ENCODE assay signal across 24 cellular contexts in genomic region chr5:111439473-111440075, GRCh38.
DNase-seq lines count a peak whose midpoint lies in the region; ATAC-seq and TF ChIP-seq lines count a peak whose summit lies in the region.
"Had no signal": no experiment of that assay in that cellular context is flagged by ENCODE, and none has a peak within 500 bp of the region (broad histone marks: within the 10 kb centered on the region; RNA-seq: fewer than 3 reads in every experiment).

No MANE protein-coding gene starts in this region.

- no peaks in the 10 kb centered on the region for H3K9me3 Mint-ChIP-seq in activated CD8-positive, alpha-beta T cell treated with anti-CD3 and anti-CD28 coated beads for 36 hours
- no peaks in the 10 kb centered on the region for H3K9me3 Mint-ChIP-seq in activated CD8-positive, alpha-beta T cell treated with anti-CD3 and anti-CD28 coated beads, Interleukin-2, amount 10 ng/mL, durations not matched to agents 7 days and 5 days (ENCODE audit: insufficient read depth)
- no peaks in the 10 kb centered on the region for H3K9me3 Mint-ChIP-seq in stimulated activated effector memory CD8-positive, alpha-beta T cell treated with anti-CD3 and anti-CD28 coated beads, Interleukin-12 subunit alpha, Interleukin-12 subunit beta, amount 100 ng/mL, for 72 hours
- no peaks in the 10 kb centered on the region for H3K9me3 Mint-ChIP-seq in endodermal cell
- H3K9me3 Mint-ChIP-seq: GM23338, nephron progenitor cell had no signal

- TF ChIP-seq CTCF in activated CD8-positive, alpha-beta T cell treated with anti-CD3 and anti-CD28 coated beads for 36 hours (IDR thresholded peaks at IDR 0.05): no peak
- TF ChIP-seq CTCF in fibroblast of lung (conservative IDR thresholded peaks at IDR 0.05 in 1 of 2, IDR thresholded peaks at IDR 0.05 in 1 of 2; ENCODE audit: low read depth in 1 of 2, low read length in 2 of 2) (no peak), endodermal cell (conservative IDR thresholded peaks at IDR 0.05) (no peak)

- H3K9me3 ChIP-seq in fibroblast of lung (ENCODE audit: control insufficient read depth, insufficient read depth, low read depth, low read length) (no peaks in the 10 kb centered on the region), endodermal cell (ENCODE audit: control insufficient read depth, low read length) (peaks cover 2% of the 10 kb centered on the region)
- H3K9me3 ChIP-seq: psoas muscle, transverse colon had no signal

- no peaks in the 10 kb centered on the region for H3K27me3 Mint-ChIP-seq in activated CD8-positive, alpha-beta T cell treated with anti-CD3 and anti-CD28 coated beads for 36 hours
- no peaks in the 10 kb centered on the region for H3K27me3 Mint-ChIP-seq in activated CD8-positive, alpha-beta T cell treated with anti-CD3 and anti-CD28 coated beads, Interleukin-2, amount 10 ng/mL, durations not matched to agents 7 days and 5 days (ENCODE audit: low read depth)
- H3K27me3 Mint-ChIP-seq in endodermal cell (ENCODE audit: insufficient read depth): peaks cover 2% of the 10 kb centered on the region
- H3K27me3 Mint-ChIP-seq: activated CD8-positive, alpha-beta memory T cell treated with anti-CD3 and anti-CD28 coated beads, Interleukin-2, amount 10 ng/mL, durations not matched to agents 7 days and 5 days had no signal

- CTCF ChIA-PET in activated CD8-positive, alpha-beta T cell treated with anti-CD3 and anti-CD28 coated beads for 36 hours (lab: Charles Lee): no interaction called here
- CTCF ChIA-PET in activated CD8-positive, alpha-beta T cell treated with anti-CD3 and anti-CD28 coated beads, Interleukin-2, amount 10 ng/mL, durations not matched to agents 7 days and 5 days (lab: Charles Lee): interaction anchor here (0.5 to 0.6 kb wide), 2 partner anchors 26 to 1316 kb away, joined by 3 to 4 read pairs; no protein-coding TSS in a partner anchor

- 77 to 91% methylated on average over 1 of the region's 1 CpG for WGBS in endodermal cell (ENCODE audit: insufficient coverage in 1 of 2, insufficient read length in 1 of 2), 2 experiments

- DNase-seq in activated CD8-positive, alpha-beta T cell treated with anti-CD3 and anti-CD28 coated beads for 36 hours: no peak
- no peak for DNase-seq in activated CD8-positive, alpha-beta T cell treated with anti-CD3 and anti-CD28 coated beads, Interleukin-2, amount 10 ng/mL, durations not matched to agents 7 days and 5 days
- DNase-seq in NCI-H226: peak; percentile 55
- DNase-seq in fibroblast of lung (ENCODE audit: low read depth in 2 of 2): peak; percentile 17 to 81
- no peak for DNase-seq in stimulated activated effector memory CD8-positive, alpha-beta T cell treated with anti-CD3 and anti-CD28 coated beads, Interleukin-12 subunit alpha, Interleukin-12 subunit beta, amount 100 ng/mL, for 72 hours (ENCODE audit: low spot score in 2 of 2)
- no peak for DNase-seq in kidney glomerular epithelial cell (lab: John Stamatoyannopoulos, UW)
- no peak for DNase-seq in activated CD8-positive, alpha-beta memory T cell treated with anti-CD3 and anti-CD28 coated beads, Interleukin-2, amount 50 U/mL, for 48 hours
- no peak for DNase-seq in endodermal cell
- DNase-seq: 8988T; activated CD8-positive, alpha-beta memory T cell treated with anti-CD3 and anti-CD28 coated beads, Interleukin-2, amount 10 ng/mL, durations not matched to agents 7 days and 5 days; activated gamma-delta T cell; aorta; NCI-H187 treated with DMSO at 0.1 percent for 48 hours; NCI-H446 treated with DMSO at 0.1 percent for 48 hours; nephron progenitor cell; psoas muscle; SHP77; stimulated activated naive CD4-positive, alpha-beta T cell; transverse colon had no signal

- no peak overlapping the region for H3K4me3 Mint-ChIP-seq in activated CD8-positive, alpha-beta T cell treated with anti-CD3 and anti-CD28 coated beads for 36 hours
- no peak overlapping the region for H3K4me3 Mint-ChIP-seq in activated CD8-positive, alpha-beta T cell treated with anti-CD3 and anti-CD28 coated beads, Interleukin-2, amount 10 ng/mL, durations not matched to agents 7 days and 5 days
- H3K4me3 Mint-ChIP-seq in stimulated activated effector memory CD8-positive, alpha-beta T cell treated with anti-CD3 and anti-CD28 coated beads, Interleukin-12 subunit alpha, Interleukin-12 subunit beta, amount 100 ng/mL, for 72 hours: no peak overlapping the region
- no peak overlapping the region for H3K4me3 Mint-ChIP-seq in endodermal cell
- H3K4me3 Mint-ChIP-seq: activated CD8-positive, alpha-beta memory T cell treated with anti-CD3 and anti-CD28 coated beads, Interleukin-2, amount 10 ng/mL, durations not matched to agents 7 days and 5 days; GM23338; nephron progenitor cell had no signal

- no peaks in the 10 kb centered on the region for H4K20me1 ChIP-seq in fibroblast of lung (ENCODE audit: control insufficient read depth, extremely low read depth, insufficient read depth, low read length)

- H3K79me2 ChIP-seq in fibroblast of lung (ENCODE audit: control insufficient read depth, insufficient read depth, low read length): no peaks in the 10 kb centered on the region

- H3K4me1 Mint-ChIP-seq in activated CD8-positive, alpha-beta T cell treated with anti-CD3 and anti-CD28 coated beads for 36 hours (ENCODE audit: low read depth): peaks cover 21% of the 10 kb centered on the region
- no peaks in the 10 kb centered on the region for H3K4me1 Mint-ChIP-seq in activated CD8-positive, alpha-beta T cell treated with anti-CD3 and anti-CD28 coated beads, Interleukin-2, amount 10 ng/mL, durations not matched to agents 7 days and 5 days (ENCODE audit: low read depth)
- H3K4me1 Mint-ChIP-seq in stimulated activated effector memory CD8-positive, alpha-beta T cell treated with anti-CD3 and anti-CD28 coated beads, Interleukin-12 subunit alpha, Interleukin-12 subunit beta, amount 100 ng/mL, for 72 hours: peaks cover 13% of the 10 kb centered on the region
- H3K4me1 Mint-ChIP-seq in endodermal cell: no peaks in the 10 kb centered on the region
- H3K4me1 Mint-ChIP-seq: activated CD8-positive, alpha-beta memory T cell treated with anti-CD3 and anti-CD28 coated beads, Interleukin-2, amount 10 ng/mL, durations not matched to agents 7 days and 5 days; GM23338; nephron progenitor cell had no signal

- peak overlapping the region; percentile 31 for H3K27ac Mint-ChIP-seq in activated CD8-positive, alpha-beta T cell treated with anti-CD3 and anti-CD28 coated beads for 36 hours
- no peak overlapping the region for H3K27ac Mint-ChIP-seq in activated CD8-positive, alpha-beta T cell treated with anti-CD3 and anti-CD28 coated beads, Interleukin-2, amount 10 ng/mL, durations not matched to agents 7 days and 5 days
- peak overlapping the region; percentile 18 for H3K27ac Mint-ChIP-seq in stimulated activated effector memory CD8-positive, alpha-beta T cell treated with anti-CD3 and anti-CD28 coated beads, Interleukin-12 subunit alpha, Interleukin-12 subunit beta, amount 100 ng/mL, for 72 hours
- no peak overlapping the region for H3K27ac Mint-ChIP-seq in endodermal cell
- H3K27ac Mint-ChIP-seq: activated CD8-positive, alpha-beta memory T cell treated with anti-CD3 and anti-CD28 coated beads, Interleukin-2, amount 10 ng/mL, durations not matched to agents 7 days and 5 days; GM23338; nephron progenitor cell had no signal

- H3K9ac ChIP-seq in fibroblast of lung (ENCODE audit: insufficient read depth, low read length) (no peak overlapping the region), endodermal cell (ENCODE audit: extremely low read depth, low read length, poor library complexity, severe bottlenecking) (no peak overlapping the region)

- H3K4me1 ChIP-seq in fibroblast of lung (ENCODE audit: control insufficient read depth, extremely low read depth, insufficient read depth, low read length) (peaks cover 10% of the 10 kb centered on the region), endodermal cell (ENCODE audit: control insufficient read depth, insufficient read depth, low read length) (no peaks in the 10 kb centered on the region)
- H3K4me1 ChIP-seq: psoas muscle, transverse colon had no signal

- no peak overlapping the region for H2AFZ ChIP-seq in fibroblast of lung (ENCODE audit: low read length)
- H2AFZ ChIP-seq: GM23338 had no signal

- intact Hi-C loops in activated CD8-positive, alpha-beta T cell treated with anti-CD3 and anti-CD28 coated beads for 36 hours (cut with micrococcal nuclease): no loop called here

- H3K27ac ChIP-seq in fibroblast of lung (ENCODE audit: insufficient read depth, low read length) (no peak overlapping the region), endodermal cell (ENCODE audit: low read depth, low read length) (no peak overlapping the region)
- H3K27ac ChIP-seq: coronary artery, epithelial cell of prostate, psoas muscle, transverse colon had no signal

- peaks cover 23% of the 10 kb centered on the region for H3K36me3 Mint-ChIP-seq in activated CD8-positive, alpha-beta T cell treated with anti-CD3 and anti-CD28 coated beads for 36 hours (ENCODE audit: low read depth)
- peaks cover 21% of the 10 kb centered on the region for H3K36me3 Mint-ChIP-seq in activated CD8-positive, alpha-beta T cell treated with anti-CD3 and anti-CD28 coated beads, Interleukin-2, amount 10 ng/mL, durations not matched to agents 7 days and 5 days (ENCODE audit: low read depth)
- H3K36me3 Mint-ChIP-seq in stimulated activated effector memory CD8-positive, alpha-beta T cell treated with anti-CD3 and anti-CD28 coated beads, Interleukin-12 subunit alpha, Interleukin-12 subunit beta, amount 100 ng/mL, for 72 hours: peaks cover 8% of the 10 kb centered on the region
- no peaks in the 10 kb centered on the region for H3K36me3 Mint-ChIP-seq in endodermal cell (ENCODE audit: low read depth)

- H3K4me3 ChIP-seq in fibroblast of lung (replicated peaks in 1 of 4; ENCODE audit: control extremely low read depth in 1 of 4, insufficient read depth in 1 of 4, low read depth in 3 of 4, low read length in 4 of 4) (no peak overlapping the region), endodermal cell (ENCODE audit: low read length) (no peak overlapping the region)
- H3K4me3 ChIP-seq: coronary artery, GM12878, GM23338, psoas muscle, transverse colon had no signal

- H3K36me3 ChIP-seq in fibroblast of lung (ENCODE audit: control insufficient read depth, insufficient read depth, low read length): no peaks in the 10 kb centered on the region
- no peaks in the 10 kb centered on the region for H3K36me3 ChIP-seq in endodermal cell (ENCODE audit: control insufficient read depth, insufficient read depth, low read length)
- H3K36me3 ChIP-seq: transverse colon had no signal

- peak overlapping the region; percentile 40 for H3K4me2 ChIP-seq in fibroblast of lung (ENCODE audit: extremely low read depth, insufficient read depth, low read length)
- H3K4me2 ChIP-seq: GM23338 had no signal

- H3K27me3 ChIP-seq in fibroblast of lung (ENCODE audit: control insufficient read depth, insufficient read depth, low read length) (no peaks in the 10 kb centered on the region), endodermal cell (ENCODE audit: control insufficient read depth, insufficient read depth, low read length, poor library complexity, severe bottlenecking) (peaks cover 5% of the 10 kb centered on the region)
- H3K27me3 ChIP-seq: transverse colon had no signal

- POLR2A ChIA-PET in activated CD8-positive, alpha-beta T cell treated with anti-CD3 and anti-CD28 coated beads for 36 hours (lab: Charles Lee): no interaction called here
- POLR2A ChIA-PET in activated CD8-positive, alpha-beta T cell treated with anti-CD3 and anti-CD28 coated beads, Interleukin-2, amount 10 ng/mL, durations not matched to agents 7 days and 5 days (lab: Charles Lee): no interaction called here

- no peak for ATAC-seq in activated CD8-positive, alpha-beta T cell treated with anti-CD3 and anti-CD28 coated beads for 36 hours
- no peak for ATAC-seq in activated CD8-positive, alpha-beta T cell treated with anti-CD3 and anti-CD28 coated beads, Interleukin-2, amount 10 ng/mL, durations not matched to agents 7 days and 5 days
- ATAC-seq in stimulated activated effector memory CD8-positive, alpha-beta T cell treated with anti-CD3 and anti-CD28 coated beads, Interleukin-12 subunit alpha, Interleukin-12 subunit beta, amount 100 ng/mL, for 72 hours: no peak
- ATAC-seq: activated CD4-positive, CD25-positive, alpha-beta regulatory T cell treated with anti-CD3 and anti-CD28 coated beads, Interleukin-2, amount 50 U/mL, for 24 hours; activated CD8-positive, alpha-beta memory T cell treated with anti-CD3 and anti-CD28 coated beads, Interleukin-2, amount 10 ng/mL, durations not matched to agents 7 days and 5 days; GM12878; GM23338; psoas muscle had no signal

Comparison
In these comparisons a context has a peak if more than half of its experiments do, and no peak if none do; other contexts are left out.
1. H3K27ac Mint-ChIP-seq: peak in activated CD8-positive, alpha-beta T cell treated with anti-CD3 and anti-CD28 coated beads for 36 hours (single experiment) and stimulated activated effector memory CD8-positive, alpha-beta T cell treated with anti-CD3 and anti-CD28 coated beads, Interleukin-12 subunit alpha, Interleukin-12 subunit beta, amount 100 ng/mL, for 72 hours (single experiment); none in activated CD8-positive, alpha-beta T cell treated with anti-CD3 and anti-CD28 coated beads, Interleukin-2, amount 10 ng/mL, durations not matched to agents 7 days and 5 days (single experiment) and endodermal cell (single experiment).
2. DNase-seq: peak in NCI-H226 (single experiment) and fibroblast of lung (2 of 2); none in activated CD8-positive, alpha-beta T cell treated with anti-CD3 and anti-CD28 coated beads for 36 hours (single experiment), activated CD8-positive, alpha-beta T cell treated with anti-CD3 and anti-CD28 coated beads, Interleukin-2, amount 10 ng/mL, durations not matched to agents 7 days and 5 days (single experiment), stimulated activated effector memory CD8-positive, alpha-beta T cell treated with anti-CD3 and anti-CD28 coated beads, Interleukin-12 subunit alpha, Interleukin-12 subunit beta, amount 100 ng/mL, for 72 hours (0 of 2), kidney glomerular epithelial cell (single experiment), activated CD8-positive, alpha-beta memory T cell treated with anti-CD3 and anti-CD28 coated beads, Interleukin-2, amount 50 U/mL, for 48 hours (single experiment) and endodermal cell (single experiment).